In genomic region chr2:24611626-24612025, GRCh38 we compare ENCODE assay signal across 23 cellular contexts.
A peak's percentile ranks its signal among the peaks of the same experiment; 100 is the strongest.
DNase-seq lines count a peak whose midpoint lies in the region; FAIRE-seq and TF ChIP-seq lines count a peak whose summit lies in the region.
"Had no signal": no experiment of that assay in that cellular context is flagged by ENCODE, and none has a peak within 500 bp of the region (broad histone marks: within the 10 kb centered on the region; RNA-seq: fewer than 3 reads in every experiment).

No MANE protein-coding gene starts in this region.

- H3K36me3 Mint-ChIP-seq in H9 (ENCODE audit: insufficient read depth in 1 of 3, low read depth in 3 of 3) = peaks cover 0 to 5% (median 0%) of the 10 kb centered on the region in 3 experiments; a peak in 1 of 7 replicates

- no peak overlapping the region for H2AK5ac ChIP-seq in H9 (ENCODE audit: insufficient read length, low read length)

- H3T11ph ChIP-seq in H9 (ENCODE audit: low read length) = no peak overlapping the region

- no peak overlapping the region for H3K18ac ChIP-seq in H9 (ENCODE audit: insufficient read length, low read depth, low read length)

- no peak overlapping the region for H4K8ac ChIP-seq in H9 (replicated peaks; ENCODE audit: insufficient read length, low read depth, low read length)

- H3K56ac ChIP-seq in H9 (ENCODE audit: insufficient read length, low read depth, low read length) = no peak overlapping the region

- H3K27ac ChIP-seq in H9 (ENCODE audit: insufficient read length, low read depth, low read length) (no peak overlapping the region), HUES6 (ENCODE audit: low read depth, low read length) (peak overlapping the region; percentile 14; the same call in 1 of the 2 replicates), caudate nucleus (ENCODE audit: low read depth, low read length) (no peak overlapping the region)
- H3K27ac ChIP-seq: A549 had no signal

- H2BK5ac ChIP-seq in H9 (ENCODE audit: insufficient read length, low read length) = no peak overlapping the region

- H3K79me1 ChIP-seq in H9 (ENCODE audit: insufficient read depth, low read depth, low read length, poor library complexity, severe bottlenecking) = no peaks in the 10 kb centered on the region

- no peaks in the 10 kb centered on the region for H4K20me1 ChIP-seq in H9 (ENCODE audit: control insufficient read depth, insufficient read depth, insufficient read length)

- H3K14ac ChIP-seq in H9 (ENCODE audit: insufficient read depth, low read length) = no peak overlapping the region

- H4K91ac ChIP-seq in H9 (ENCODE audit: insufficient read length, low read depth, low read length) = no peak overlapping the region

- no peak overlapping the region for H3K4me2 ChIP-seq in H9 (ENCODE audit: insufficient read depth, insufficient read length, low read length)
- H3K4me2 ChIP-seq: A549 had no signal

- H3K36me3 ChIP-seq in HUES6 (ENCODE audit: control insufficient read depth, insufficient read depth, low read length) = no peaks in the 10 kb centered on the region

- FAIRE-seq in GM18507 (lab: Jason Lieb, UNC) (peak; percentile 48), islet of Langerhans (lab: Jason Lieb, UNC) (peak; percentile 56)
- FAIRE-seq: A549, GM12892, GM19239 had no signal

- peaks cover 5 to 7% of the 10 kb centered on the region in 2 experiments; a peak in 2 of 5 replicates for H3K9me3 Mint-ChIP-seq in H9
- H3K9me3 Mint-ChIP-seq: HFFc6 had no signal

- H2BK12ac ChIP-seq in H9 (ENCODE audit: insufficient read length, low read depth, low read length) = no peak overlapping the region

- no peak for TF ChIP-seq CTCF in H9 (conservative IDR thresholded peaks at IDR 0.05)

- H4K5ac ChIP-seq in H9 (ENCODE audit: insufficient read length, low read depth, low read length) = no peak overlapping the region

- no peaks in the 10 kb centered on the region for H3K79me2 ChIP-seq in H9 (ENCODE audit: insufficient read depth, low read length)

- H3K23me2 ChIP-seq in H9 (ENCODE audit: insufficient read length, low read depth, low read length, poor library complexity, severe bottlenecking) = no peaks in the 10 kb centered on the region

- WGBS in H9 (ENCODE audit: extremely low coverage, insufficient read length, low lambda C conversion rate) = no CpG with 5 or more reads among the region's 3 CpGs

- H3K4ac ChIP-seq in H9 (ENCODE audit: low read depth, low read length) = no peak overlapping the region

- no peak overlapping the region for H2BK120ac ChIP-seq in H9 (ENCODE audit: low read depth, low read length, poor library complexity, severe bottlenecking)

- H2AFZ ChIP-seq in H9 (ENCODE audit: low read length) = no peak overlapping the region

- peaks cover 42 to 43% of the 10 kb centered on the region in 2 experiments for H3K4me1 Mint-ChIP-seq in H9

- no peaks in the 10 kb centered on the region for H3K4me1 ChIP-seq in H9 (ENCODE audit: insufficient read depth, low read length)
- peaks cover 21% of the 10 kb centered on the region for H3K4me1 ChIP-seq in HUES6 (ENCODE audit: control insufficient read depth, insufficient read depth, low read length)
- H3K4me1 ChIP-seq: A549 had no signal

- no peaks in the 10 kb centered on the region for H3K9me3 ChIP-seq in H9 (ENCODE audit: control insufficient read depth, low read depth, low read length)
- no peaks in the 10 kb centered on the region for H3K9me3 ChIP-seq in HUES6 (ENCODE audit: control insufficient read depth, insufficient read depth, low read depth, low read length)

- H3K27me3 ChIP-seq in H9 (ENCODE audit: insufficient read depth, low read length) (no peaks in the 10 kb centered on the region), HUES6 (ENCODE audit: control insufficient read depth, insufficient read depth, low read length) (no peaks in the 10 kb centered on the region)

- H3K23ac ChIP-seq in H9 (ENCODE audit: insufficient read length, low read depth, low read length) = no peak overlapping the region

- no peak overlapping the region for H3K4me3 ChIP-seq in HUES6 (ENCODE audit: low read depth, low read length)
- H3K4me3 ChIP-seq: A549 had no signal

- DNase-seq in GM18507 (ENCODE audit: extremely low spot score, insufficient read length, low read depth) = no peak
- DNase-seq in H9 = no peak
- no peak for DNase-seq in NCI-H1436 (lab: John Stamatoyannopoulos, UW)
- DNase-seq in caudate nucleus (lab: John Stamatoyannopoulos, UW) = no peak
- DNase-seq in T-helper 2 cell = no peak
- no peak for DNase-seq in HuH-7 (ENCODE audit: low spot score)
- DNase-seq: 8988T; ACHN; AML-193; C1 segment of cervical spinal cord; Calu3; CD4-positive, alpha-beta memory T cell; COR-L47; DMS53; DMS79 treated with DMSO at 0.1 percent for 48 hours; GOT3; H7; HFFc6 had no signal

- no peak overlapping the region for H2BK20ac ChIP-seq in H9 (ENCODE audit: low read depth, low read length, poor library complexity, severe bottlenecking)

- H3K27me3 Mint-ChIP-seq in H9 (ENCODE audit: low read depth) = no peaks in the 10 kb centered on the region
- H3K27me3 Mint-ChIP-seq: CD4-positive, alpha-beta memory T cell had no signal

- no peak overlapping the region; a peak in 1 of 5 replicates for H3K4me3 Mint-ChIP-seq in H9
- H3K4me3 Mint-ChIP-seq: HFFc6 had no signal

- H2BK15ac ChIP-seq in H9 (ENCODE audit: low read depth, low read length) = no peak overlapping the region

- H3K9ac ChIP-seq in H9 (ENCODE audit: extremely low read depth, insufficient read length, low read length) (no peak overlapping the region), HUES6 (ENCODE audit: low read length) (no peak overlapping the region)

- peak overlapping the region in 2 of 3 experiments; percentile 73 to 78; a peak in 4 of 7 replicates for H3K27ac Mint-ChIP-seq in H9
- H3K27ac Mint-ChIP-seq: HFFc6 had no signal
